Comparison of ENCODE assay signal across 8 cellular contexts in genomic region chr19:17103177-17103576, GRCh38. TPM values are rescaled to one million over a fixed set of nuclear protein-coding genes. Genes with fewer than 3 reads are reported as not detected.
DNase-seq lines count a peak whose midpoint lies in the region; ATAC-seq, FAIRE-seq and TF ChIP-seq lines count a peak whose summit lies in the region.

No MANE protein-coding gene starts in this region.

- DNase-seq in A549 (ENCODE audit: low read depth in 1 of 2, low spot score in 1 of 2) (peak; percentile 35 to 58), GM10248 (ENCODE audit: extremely low spot score) (no peak), SJCRH30 (peak; percentile 48 to 73), iPS DF 6.9 (ENCODE audit: low read depth, low spot score) (peak; percentile 41), NK-92 (lab: John Stamatoyannopoulos, UW; ENCODE audit: unreplicated experiment) (no peak), prostate gland (ENCODE audit: low spot score) (no peak), ecto neural progenitor cell (ENCODE audit: low spot score) (no peak)

- no peaks in the 10 kb centered on the region for H3K9me3 ChIP-seq in A549
- H3K9me3 ChIP-seq in SJCRH30 (replicated peaks): no peaks in the 10 kb centered on the region
- no peaks in the 10 kb centered on the region for H3K9me3 ChIP-seq in iPS DF 6.9 (ENCODE audit: control insufficient read depth, insufficient read depth, low read length)
- H3K9me3 ChIP-seq in prostate gland: no peaks in the 10 kb centered on the region

- H3K4me3 ChIP-seq in A549: no peak overlapping the region
- H3K4me3 ChIP-seq in SJCRH30: no peak overlapping the region
- H3K4me3 ChIP-seq in iPS DF 6.9 (ENCODE audit: low read length): no peak overlapping the region
- H3K4me3 ChIP-seq in prostate gland: no peak overlapping the region

- TF ChIP-seq POLR2A in A549 (IDR thresholded peaks at IDR 0.05; ENCODE audit: low read length): no peak
- no peak for TF ChIP-seq POLR2A in prostate gland (IDR thresholded peaks at IDR 0.05)

- CTCF ChIA-PET in A549 (lab: Yijun Ruan, JAX): interaction anchor here (0.8 to 1.2 kb wide), 2 partner anchors 81 to 139 kb away, joined by 3 read pairs; no protein-coding TSS in a partner anchor
- CTCF ChIA-PET in GM10248 (lab: Yijun Ruan, JAX): interaction anchor here (0.6 to 1.9 kb wide), 6 partner anchors 9 to 27 kb away, joined by 3 to 9 read pairs (median 4); no protein-coding TSS in a partner anchor

- TF ChIP-seq RAD21 in A549 (conservative IDR thresholded peaks at IDR 0.05 in 1 of 2, IDR thresholded peaks at IDR 0.05 in 1 of 2): no peak

- WGBS in A549 (ENCODE audit: missing lambda C conversion rate): 83% methylated on average over 3 of the region's 3 CpGs
- WGBS in iPS DF 6.9 (ENCODE audit: insufficient coverage, insufficient read length): no CpG with 5 or more reads among the region's 3 CpGs
- 76% methylated on average over 3 of the region's 3 CpGs for WGBS in prostate gland

- ATAC-seq in A549: no peak
- ATAC-seq in GM18858 (IDR thresholded peaks at IDR 0.05; ENCODE audit: unreplicated experiment): no peak

- H3K36me3 ChIP-seq in SJCRH30 (peaks cover 44% of the 10 kb centered on the region), iPS DF 6.9 (ENCODE audit: control insufficient read depth, insufficient read depth, low read length) (peaks cover 14% of the 10 kb centered on the region), prostate gland (peaks cover 0 to 8% of the 10 kb centered on the region in 2 donors)

- no peak overlapping the region for H3K4me2 ChIP-seq in A549

- H3K4me1 ChIP-seq in A549: peaks cover 17% of the 10 kb centered on the region
- peaks cover 11% of the 10 kb centered on the region for H3K4me1 ChIP-seq in SJCRH30
- peaks cover 1% of the 10 kb centered on the region; the same call in 1 of the 2 replicates for H3K4me1 ChIP-seq in iPS DF 6.9 (ENCODE audit: control insufficient read depth, insufficient read depth, low read length)
- peaks cover 7% of the 10 kb centered on the region for H3K4me1 ChIP-seq in prostate gland (replicated peaks)

- FAIRE-seq in A549 (lab: Jason Lieb, UNC): no peak

- TF ChIP-seq EP300 in A549 (IDR thresholded peaks at IDR 0.05): no peak

- H3K27me3 ChIP-seq in SJCRH30 (no peaks in the 10 kb centered on the region), iPS DF 6.9 (ENCODE audit: control insufficient read depth, insufficient read depth, low read length) (no peaks in the 10 kb centered on the region), prostate gland (replicated peaks; ENCODE audit: insufficient read depth) (no peaks in the 10 kb centered on the region)

- POLR2A ChIA-PET in A549 (lab: Yijun Ruan, JAX) (no interaction called here), GM10248 (lab: Yijun Ruan, JAX) (interaction anchor here (1.2 kb wide), 1 partner anchor 81 kb away, joined by 3 read pairs; no protein-coding TSS in a partner anchor)

- intact Hi-C loops in prostate gland (cut with DNase I): no loop called here

- H3K27ac ChIP-seq in A549 (no peak overlapping the region), SJCRH30 (no peak overlapping the region), iPS DF 6.9 (ENCODE audit: low read length) (no peak overlapping the region), prostate gland (no peak overlapping the region)

- TF ChIP-seq CTCF in A549 (IDR thresholded peaks at IDR 0.05) (peak; percentile 33; the same call in 2 of the 3 replicates), GM10248 (IDR thresholded peaks at IDR 0.05; ENCODE audit: control extremely low read depth, extremely low read depth, low read depth, missing control alignments) (peak; percentile 32), prostate gland (IDR thresholded peaks at IDR 0.05) (peak in 1 of 4 experiments; percentile 22)

TF ChIP-seq in A549, 52 proteins besides CTCF, POLR2A, EP300 and RAD21:
- no peak for TF ChIP-seq USF2 (IDR thresholded peaks at IDR 0.05)
- no peak for TF ChIP-seq MAFK (IDR thresholded peaks at IDR 0.05; ENCODE audit: partially characterized antibody)
- no peak for TF ChIP-seq ATOH8 (CRISPR knock-in tag; IDR thresholded peaks at IDR 0.05; ENCODE audit: low read depth)
- TF ChIP-seq FOXS1 (CRISPR knock-in tag; IDR thresholded peaks at IDR 0.05): no peak
- TF ChIP-seq RFX5 (IDR thresholded peaks at IDR 0.05): no peak
- TF ChIP-seq NFE2L2 (conservative IDR thresholded peaks at IDR 0.05; ENCODE audit: low read length): no peak
- TF ChIP-seq SMC3 (IDR thresholded peaks at IDR 0.05): no peak
- no peak for TF ChIP-seq TFCP2L1 (CRISPR knock-in tag; IDR thresholded peaks at IDR 0.05)
- TF ChIP-seq BHLHE40 (IDR thresholded peaks at IDR 0.05; ENCODE audit: low read depth, low read length): no peak
- TF ChIP-seq PBX3 (IDR thresholded peaks at IDR 0.05): no peak
- TF ChIP-seq EHF (CRISPR knock-in tag; IDR thresholded peaks at IDR 0.05): no peak

RNA-seq across cellular contexts. Expression of gene MYO9B, which starts 27.6 kb away (rescaled TPM):
- 13.0 and 18.9 TPM in 2 replicates for polyA plus RNA-seq in A549 (2011; rRNA removed)
- polyA plus RNA-seq in A549 (2012; cell fraction: cytosol; rRNA removed): 18.7 and 25.6 TPM in 2 replicates
- polyA plus RNA-seq in A549 (2012; cell fraction: nucleus; rRNA removed): 68.0 and 89.4 TPM in 2 replicates
- polyA plus RNA-seq in A549 (2017; fragmentation: RNase III; extraction: RNeasy Plus Mini Kit Qiagen cat#74134 plus additional on column Dnase treatment): 23.9 to 28.1 TPM (median 27.7 TPM) in 3 replicates
- polyA minus RNA-seq in A549 (2011; rRNA and poly(A)+ RNA removed): 34.1 and 36.5 TPM in 2 replicates
- total RNA-seq in SJCRH30 (2014; rRNA removed; shearing (Covaris generic)): 47.7 and 48.4 TPM in 2 replicates
- total RNA-seq in prostate gland: 100 to 1,000 TPM in 1 of 2 donors, 10 to 100 TPM in 1; 50.9 to 208 TPM

RNA-seq across cellular contexts. Expression of gene HAUS8, which starts 27.9 kb away (rescaled TPM):
- 13.9 and 15.1 TPM in 2 replicates for polyA plus RNA-seq in A549 (2011; rRNA removed)
- 17.2 and 18.7 TPM in 2 replicates for polyA plus RNA-seq in A549 (2012; cell fraction: cytosol; rRNA removed)
- polyA plus RNA-seq in A549 (2012; cell fraction: nucleus; rRNA removed): 19.3 and 21.3 TPM in 2 replicates
- polyA plus RNA-seq in A549 (2017; fragmentation: RNase III; extraction: RNeasy Plus Mini Kit Qiagen cat#74134 plus additional on column Dnase treatment): 15.9 to 16.6 TPM (median 16.2 TPM) in 3 replicates
- 6.4 and 13.5 TPM in 2 replicates for polyA minus RNA-seq in A549 (2011; rRNA and poly(A)+ RNA removed)
- total RNA-seq in SJCRH30 (2014; rRNA removed; shearing (Covaris generic)): 22.9 and 23.9 TPM in 2 replicates
- 10 to 100 TPM in 1 of 2 donors, 1 to 10 TPM in 1; 6.5 to 15.3 TPM for total RNA-seq in prostate gland

Comparison
In these comparisons a context has a peak if more than half of its experiments do, and no peak if none do; other contexts are left out.
1. DNase-seq: peak in A549 (2 of 2), SJCRH30 (2 of 2) and iPS DF 6.9 (single experiment); none in GM10248 (single experiment), NK-92 (single experiment), prostate gland (single experiment) and ecto neural progenitor cell (single experiment).